In the genomic region with DNA sequence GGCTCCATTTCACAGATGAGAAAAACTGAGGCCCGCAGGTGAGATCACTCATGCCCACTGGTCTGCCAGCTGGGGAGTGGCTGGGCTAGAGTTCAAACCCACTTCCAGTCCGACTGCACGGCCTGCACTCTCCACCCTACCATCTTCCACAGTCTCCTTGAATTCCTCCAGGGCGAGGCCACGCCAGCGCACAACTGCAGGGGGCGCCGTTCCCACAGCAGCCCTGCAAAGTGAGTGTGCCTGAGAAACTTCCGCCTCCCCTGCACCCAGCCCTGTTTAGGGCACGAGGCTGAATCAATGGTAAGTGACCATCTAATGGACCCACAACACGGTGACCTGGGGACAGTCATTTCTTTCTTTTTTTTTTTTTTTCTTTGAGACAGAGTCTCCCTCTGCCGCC, we compare ENCODE assay signal across 21 cellular contexts. TPM values are rescaled to one million over a fixed set of nuclear protein-coding genes. Genes with fewer than 3 reads are reported as not detected.
DNase-seq lines count a peak whose midpoint lies in the region; ATAC-seq and TF ChIP-seq lines count a peak whose summit lies in the region.
"Had no signal": no experiment of that assay in that cellular context is flagged by ENCODE, and none has a peak within 500 bp of the region (broad histone marks: within the 10 kb centered on the region; RNA-seq: fewer than 3 reads in every experiment).

No MANE protein-coding gene starts in this region.

- H3K4me1 ChIP-seq in mammary epithelial cell (ENCODE audit: insufficient read depth, low read length) (no peaks in the 10 kb centered on the region), MM.1S (ENCODE audit: low read length) (no peaks in the 10 kb centered on the region), endodermal cell (ENCODE audit: control insufficient read depth, insufficient read depth, low read length) (peaks cover 3% of the 10 kb centered on the region)
- H3K4me1 ChIP-seq: adrenal gland, Caco-2 had no signal

- ATAC-seq in HG03442 (IDR thresholded peaks at IDR 0.05; ENCODE audit: unreplicated experiment) = no peak

- no peaks in the 10 kb centered on the region for H3K9me3 ChIP-seq in mammary epithelial cell (replicated peaks; ENCODE audit: insufficient read depth, low read length)
- H3K9me3 ChIP-seq in MM.1S (replicated peaks; ENCODE audit: insufficient read depth, low read length) = no peaks in the 10 kb centered on the region
- no peaks in the 10 kb centered on the region for H3K9me3 ChIP-seq in endodermal cell (ENCODE audit: control insufficient read depth, low read length)
- H3K9me3 ChIP-seq: adrenal gland, Caco-2 had no signal

- H3K9me3 Mint-ChIP-seq in MCF 10A (ENCODE audit: unreplicated experiment) (no peaks in the 10 kb centered on the region), endodermal cell (no peaks in the 10 kb centered on the region), type B pancreatic cell (no peaks in the 10 kb centered on the region)
- H3K9me3 Mint-ChIP-seq: activated T-cell treated with anti-CD3 and anti-CD28 coated beads, Interleukin-2, amount 50 U/mL, for 24 hours had no signal

- H3K36me3 ChIP-seq in mammary epithelial cell (ENCODE audit: insufficient read depth, low read length) = no peaks in the 10 kb centered on the region
- H3K36me3 ChIP-seq in MM.1S (replicated peaks; ENCODE audit: insufficient read depth, low read length) = no peaks in the 10 kb centered on the region
- no peaks in the 10 kb centered on the region for H3K36me3 ChIP-seq in endodermal cell (ENCODE audit: control insufficient read depth, insufficient read depth, low read length)
- H3K36me3 ChIP-seq: adrenal gland had no signal

- CTCF ChIA-PET in MCF 10A (lab: Yijun Ruan, JAX) = no interaction called here
- CTCF ChIA-PET in mammary epithelial cell (lab: Charles Lee; ENCODE audit: low non-redundant PET) = no interaction called here

- peaks cover 23% of the 10 kb centered on the region for H3K27me3 ChIP-seq in mammary epithelial cell (ENCODE audit: insufficient read depth, low read length)
- peaks cover 96% of the 10 kb centered on the region for H3K27me3 ChIP-seq in MM.1S (replicated peaks; ENCODE audit: insufficient read depth, low read length)
- H3K27me3 ChIP-seq in endodermal cell (ENCODE audit: control insufficient read depth, insufficient read depth, low read length, poor library complexity, severe bottlenecking) = peaks cover 44% of the 10 kb centered on the region

- no peaks in the 10 kb centered on the region for H3K4me1 Mint-ChIP-seq in MCF 10A (ENCODE audit: insufficient read depth, unreplicated experiment)
- H3K4me1 Mint-ChIP-seq in endodermal cell = peaks cover 9% of the 10 kb centered on the region
- H3K4me1 Mint-ChIP-seq in type B pancreatic cell (ENCODE audit: unreplicated experiment) = no peaks in the 10 kb centered on the region

- WGBS in mammary epithelial cell (ENCODE audit: low coverage, missing lambda C conversion rate) = 54% methylated on average over 10 of the region's 12 CpGs
- 71 to 75% methylated on average over 9 to 12 of the region's 12 CpGs for WGBS in endodermal cell (ENCODE audit: insufficient coverage in 1 of 2, insufficient read length in 1 of 2), 2 experiments

- H3K27ac ChIP-seq in mammary epithelial cell (ENCODE audit: insufficient read depth, low read depth, low read length) = no peak overlapping the region
- no peak overlapping the region for H3K27ac ChIP-seq in MM.1S (ENCODE audit: low read length)
- no peak overlapping the region for H3K27ac ChIP-seq in endodermal cell (ENCODE audit: low read depth, low read length)

- H3F3A ChIP-seq in MM.1S (ENCODE audit: insufficient read depth, low read length) = no peaks in the 10 kb centered on the region

- DNase-seq in MCF 10A (ENCODE audit: unreplicated experiment) (no peak), mammary epithelial cell (no peak), MM.1S (no peak), endodermal cell (no peak), type B pancreatic cell (ENCODE audit: extremely low spot score, unreplicated experiment) (no peak), AG08396 (ENCODE audit: low spot score) (no peak), SW 1271 (lab: John Stamatoyannopoulos, UW) (no peak)
- DNase-seq: activated T-cell treated with anti-CD3 and anti-CD28 coated beads, Interleukin-2, amount 50 U/mL, for 24 hours; Caco-2; central memory CD4-positive, alpha-beta T cell; GDM1; Karpas-422; SHP77; stimulated activated CD4-positive, alpha-beta T cell treated with anti-CD3 and anti-CD28 coated beads, Interleukin-4, amount 100 ng/mL, for 4 hours had no signal

- in situ Hi-C loops in mammary epithelial cell (cut with MboI; ENCODE audit: low sequenced_read_pairs in 2 of 2) = no loop called here

- H3K79me2 ChIP-seq in mammary epithelial cell (ENCODE audit: insufficient read depth, low read length) (no peaks in the 10 kb centered on the region), MM.1S (ENCODE audit: low read length) (no peaks in the 10 kb centered on the region)

- H3K4me3 ChIP-seq in mammary epithelial cell (replicated peaks in 1 of 3; ENCODE audit: insufficient read depth in 1 of 3, low read depth in 2 of 3, low read length in 3 of 3) (no peak overlapping the region), MM.1S (ENCODE audit: low read length) (no peak overlapping the region), endodermal cell (ENCODE audit: low read length) (no peak overlapping the region)
- H3K4me3 ChIP-seq: adrenal gland had no signal

- H3K27me3 Mint-ChIP-seq in MCF 10A (ENCODE audit: insufficient read depth, unreplicated experiment) = peaks cover 24% of the 10 kb centered on the region
- H3K27me3 Mint-ChIP-seq in endodermal cell (ENCODE audit: insufficient read depth) = peaks cover 35% of the 10 kb centered on the region
- peaks cover 53% of the 10 kb centered on the region for H3K27me3 Mint-ChIP-seq in type B pancreatic cell

- POLR2A ChIA-PET in MCF 10A (lab: Yijun Ruan, JAX) = no interaction called here

- no peaks in the 10 kb centered on the region for H3K9me2 ChIP-seq in MM.1S (replicated peaks; ENCODE audit: insufficient read depth, low read length)

- no peaks in the 10 kb centered on the region for H4K20me1 ChIP-seq in mammary epithelial cell (ENCODE audit: insufficient read depth, low read length)
- H4K20me1 ChIP-seq in MM.1S (ENCODE audit: insufficient read depth, low read length) = 0 out of 2 replicates have a peak, but pooled peaks cover 3% of the 10 kb centered on the region

- no TSS peak for BruUV-seq in MCF 10A (replicated peaks; lab: Mats Ljungman, UMichigan)
- BruUV-seq in mammary epithelial cell (replicated peaks; lab: Mats Ljungman, UMichigan) = no TSS peak

- H2AFZ ChIP-seq in mammary epithelial cell (ENCODE audit: low read depth, low read length) (no peak overlapping the region), MM.1S (ENCODE audit: low read length) (no peak overlapping the region)

- TF ChIP-seq CTCF in MCF 10A (IDR thresholded peaks at IDR 0.05; ENCODE audit: unreplicated experiment) = peak; percentile 8
- TF ChIP-seq CTCF in mammary epithelial cell (conservative IDR thresholded peaks at IDR 0.05 in 1 of 2, IDR thresholded peaks at IDR 0.05 in 1 of 2; ENCODE audit: extremely low read depth in 1 of 2, insufficient read depth in 1 of 2, low read depth in 1 of 2, low read length in 2 of 2) = peak in 1 of 2 donors; percentile 4
- TF ChIP-seq CTCF in MM.1S (IDR thresholded peaks at IDR 0.05; ENCODE audit: low read length) = peak; percentile 26; the same call in 1 of the 2 replicates
- TF ChIP-seq CTCF in endodermal cell (conservative IDR thresholded peaks at IDR 0.05) = peak; percentile 68
- TF ChIP-seq CTCF in type B pancreatic cell (conservative IDR thresholded peaks at IDR 0.05) = peak; percentile 61

- H3K9ac ChIP-seq in mammary epithelial cell (ENCODE audit: insufficient read depth, low read length) (no peak overlapping the region), MM.1S (ENCODE audit: low read length) (no peak overlapping the region), endodermal cell (ENCODE audit: extremely low read depth, low read length, poor library complexity, severe bottlenecking) (no peak overlapping the region)

- intact Hi-C loops in MCF 10A (cut with micrococcal nuclease) = no loop called here
- intact Hi-C loops in mammary epithelial cell (cut with micrococcal nuclease) = no loop called here

- H3K27ac Mint-ChIP-seq in MCF 10A (ENCODE audit: low read depth, unreplicated experiment) (no peak overlapping the region), endodermal cell (no peak overlapping the region), type B pancreatic cell (no peak overlapping the region)
- H3K27ac Mint-ChIP-seq: activated T-cell treated with anti-CD3 and anti-CD28 coated beads, Interleukin-2, amount 50 U/mL, for 24 hours; nephron had no signal

- dilution Hi-C loops in mammary epithelial cell (cut with HindIII; ENCODE audit: low sequenced_read_pairs) = loop anchor here (5.0 kb wide), 4 partner anchors 47 to 103 kb away; no protein-coding TSS in a partner anchor

- H3K36me3 Mint-ChIP-seq in MCF 10A (ENCODE audit: insufficient read depth, unreplicated experiment) (no peaks in the 10 kb centered on the region), endodermal cell (ENCODE audit: low read depth) (no peaks in the 10 kb centered on the region), type B pancreatic cell (no peaks in the 10 kb centered on the region)

- H3K4me3 Mint-ChIP-seq in MCF 10A (ENCODE audit: unreplicated experiment) (no peak overlapping the region), endodermal cell (no peak overlapping the region), type B pancreatic cell (no peak overlapping the region)
- H3K4me3 Mint-ChIP-seq: activated T-cell treated with anti-CD3 and anti-CD28 coated beads, Interleukin-2, amount 50 U/mL, for 24 hours had no signal

- H3K4me2 ChIP-seq in mammary epithelial cell (ENCODE audit: insufficient read depth, low read depth, low read length) = no peak overlapping the region
- H3K4me2 ChIP-seq in MM.1S (ENCODE audit: low read depth, low read length) = no peak overlapping the region

RNA-seq across cellular contexts. Expression of gene ATCAY, which starts 0.8 kb away (rescaled TPM):
- not detected in 2 replicates for total RNA-seq in MCF 10A (2022)
- not detected for total RNA-seq in mammary epithelial cell
- not detected for polyA plus RNA-seq in mammary epithelial cell
- not detected for polyA minus RNA-seq in mammary epithelial cell
- total RNA-seq in endodermal cell = 1 to 10 TPM in 1 of 2 donors, under 1 TPM in 1; 0.58 to 2.8 TPM
- 14.9 TPM for polyA plus RNA-seq in endodermal cell (2013, experiment 1 of 2)
- 12.9 TPM for polyA plus RNA-seq in endodermal cell (2013, experiment 2 of 2)
- 1.5 and 3.3 TPM in 2 replicates for total RNA-seq in type B pancreatic cell (ENCODE audit: low replicate concordance)
- total RNA-seq: Caco-2; endothelial cell of umbilical vein; lung microvascular endothelial cell; T-helper 2 cell treated with Interferon-gamma antibody and Interleukin-4, amounts not matched to agents 100 ng/mL and 5 ng/mL, for 36 hours had no signal

RNA-seq across cellular contexts. Expression of gene ZFR2, which starts 10.8 kb away (rescaled TPM):
- total RNA-seq in MCF 10A (2022) (not detected in 2 replicates), mammary epithelial cell (not detected), endodermal cell (10 to 100 TPM; 16.4 to 24.6 TPM), type B pancreatic cell (ENCODE audit: low replicate concordance) (1.00 and 4.7 TPM in 2 replicates)
- polyA plus RNA-seq in mammary epithelial cell = not detected
- not detected for polyA minus RNA-seq in mammary epithelial cell
- 13.9 TPM for polyA plus RNA-seq in endodermal cell (2013, experiment 1 of 2)
- polyA plus RNA-seq in endodermal cell (2013, experiment 2 of 2) = 12.6 TPM
- total RNA-seq: Caco-2, endothelial cell of umbilical vein, lung microvascular endothelial cell, urinary bladder had no signal
- polyA plus RNA-seq: endothelial cell of umbilical vein had no signal

RNA-seq across cellular contexts. Expression of gene NMRK2, which starts 53.2 kb away (rescaled TPM):
- total RNA-seq in MCF 10A (2022) (not detected in 2 replicates), mammary epithelial cell (not detected), endodermal cell (10 to 100 TPM; 22.1 to 36.4 TPM), type B pancreatic cell (ENCODE audit: low replicate concordance) (0.65 TPM in 1 of 2 replicates, not detected in the other)
- not detected for polyA plus RNA-seq in mammary epithelial cell
- polyA minus RNA-seq in mammary epithelial cell = not detected
- polyA plus RNA-seq in endodermal cell (2013, experiment 1 of 2) = 8.8 TPM
- 6.7 TPM for polyA plus RNA-seq in endodermal cell (2013, experiment 2 of 2)
- total RNA-seq: Caco-2; endothelial cell of umbilical vein; lung microvascular endothelial cell; T-helper 2 cell treated with Interferon-gamma antibody and Interleukin-4, amounts not matched to agents 100 ng/mL and 5 ng/mL, for 36 hours had no signal
- polyA plus RNA-seq: endothelial cell of umbilical vein had no signal

Comparison
In these comparisons a context has a peak if more than half of its experiments do, and no peak if none do; other contexts are left out.
1. RNA of gene NMRK2, which starts 53.2 kb away (total RNA-seq): 22.1 to 36.4 TPM in endodermal cell; 0.65 TPM in type B pancreatic cell, not detected in MCF 10A and not detected in mammary epithelial cell; every median in the first group is over 10 times any median in the second.